In genomic region chr16:51596247-51596646, GRCh38 we compare ENCODE assay signal across 33 cellular contexts.
"Had no signal": no experiment of that assay in that cellular context is flagged by ENCODE, and none has a peak within 500 bp of the region (broad histone marks: within the 10 kb centered on the region; RNA-seq: fewer than 3 reads in every experiment).

No MANE protein-coding gene starts in this region.

- H3K36me3 ChIP-seq: brain microvascular endothelial cell, esophagus muscularis mucosa, gastrocnemius medialis, heart left ventricle, WERI-Rb-1 had no signal

- DNase-seq: activated CD4-positive, alpha-beta memory T cell treated with anti-CD3 and anti-CD28 coated beads for 36 hours; activated CD4-positive, alpha-beta T cell treated with anti-CD3 and anti-CD28 coated beads for 36 hours; activated CD4-positive, alpha-beta T cell treated with anti-CD3 and anti-CD28 coated beads, Interleukin-2, amount 10 ng/mL, durations not matched to agents 24 days and 14 days; activated CD4-positive, CD25-positive, alpha-beta regulatory T cell; activated CD4-positive, CD25-positive, alpha-beta regulatory T cell treated with anti-CD3 and anti-CD28 coated beads, Interleukin-2, amount 50 U/mL, for 72 hours; activated CD8-positive, alpha-beta memory T cell treated with anti-CD3 and anti-CD28 coated beads, Interleukin-2, amount 50 U/mL, for 48 hours; activated gamma-delta T cell; activated naive CD4-positive, alpha-beta T cell; activated naive CD4-positive, alpha-beta T cell treated with anti-CD3 and anti-CD28 coated beads, Interleukin-2, amount 50 U/mL, for 16 hours; activated T-cell treated with anti-CD3 and anti-CD28 coated beads for 4 hours; activated T-cell treated with anti-CD3 and anti-CD28 coated beads, Interleukin-2, amount 50 U/mL, for 24 hours; activated T-cell treated with anti-CD3 and anti-CD28 coated beads, Interleukin-2, amount 50 U/mL, for 72 hours; amniotic stem cell; anterior cingulate cortex; brain microvascular endothelial cell; caudate nucleus; cortex of kidney; dermis blood vessel endothelial cell; effector CD4-positive, alpha-beta T cell; effector memory CD8-positive, alpha-beta T cell; erythroblast; foreskin keratinocyte; gastrocnemius medialis; glutamatergic neuron; heart left ventricle; T-helper 17 cell; T1000; WERI-Rb-1 had no signal

- ATAC-seq: activated CD4-positive, alpha-beta T cell treated with anti-CD3 and anti-CD28 coated beads for 36 hours; activated T-cell treated with anti-CD3 and anti-CD28 coated beads, Interleukin-2, amount 50 U/mL, for 72 hours; effector memory CD8-positive, alpha-beta T cell; foreskin keratinocyte; gastrocnemius medialis; heart left ventricle; T-helper 17 cell had no signal

- H3K9me3 ChIP-seq: esophagus muscularis mucosa, gastrocnemius medialis, heart left ventricle had no signal

- H3K27ac ChIP-seq: brain microvascular endothelial cell, esophagus muscularis mucosa, foreskin keratinocyte, gastrocnemius medialis, heart left ventricle, WERI-Rb-1 had no signal

- H3K4me3 ChIP-seq: esophagus muscularis mucosa, gastrocnemius medialis, heart left ventricle had no signal

- H3K4me1 Mint-ChIP-seq: activated CD4-positive, alpha-beta T cell treated with anti-CD3 and anti-CD28 coated beads for 36 hours; activated CD4-positive, alpha-beta T cell treated with anti-CD3 and anti-CD28 coated beads, Interleukin-2, amount 10 ng/mL, durations not matched to agents 24 days and 14 days; T-helper 17 cell had no signal

- H3K27me3 Mint-ChIP-seq: activated CD4-positive, alpha-beta memory T cell treated with anti-CD3 and anti-CD28 coated beads for 36 hours; activated CD4-positive, alpha-beta T cell treated with anti-CD3 and anti-CD28 coated beads for 36 hours; activated CD4-positive, alpha-beta T cell treated with anti-CD3 and anti-CD28 coated beads, Interleukin-2, amount 10 ng/mL, durations not matched to agents 24 days and 14 days; activated naive CD8-positive, alpha-beta T cell; activated T-cell treated with anti-CD3 and anti-CD28 coated beads, Interleukin-2, amount 50 U/mL, for 24 hours; effector memory CD8-positive, alpha-beta T cell; T-helper 17 cell had no signal

- H3K36me3 Mint-ChIP-seq: activated CD4-positive, alpha-beta memory T cell treated with anti-CD3 and anti-CD28 coated beads for 36 hours; activated naive CD8-positive, alpha-beta T cell had no signal

- H3K4me3 Mint-ChIP-seq: activated CD4-positive, alpha-beta memory T cell treated with anti-CD3 and anti-CD28 coated beads for 36 hours; activated CD4-positive, alpha-beta T cell treated with anti-CD3 and anti-CD28 coated beads for 36 hours; activated CD4-positive, alpha-beta T cell treated with anti-CD3 and anti-CD28 coated beads, Interleukin-2, amount 10 ng/mL, durations not matched to agents 24 days and 14 days; activated naive CD8-positive, alpha-beta T cell; activated T-cell treated with anti-CD3 and anti-CD28 coated beads, Interleukin-2, amount 50 U/mL, for 24 hours; activated T-cell treated with anti-CD3 and anti-CD28 coated beads, Interleukin-2, amount 50 U/mL, for 72 hours; effector memory CD8-positive, alpha-beta T cell; T-helper 17 cell; T-helper 2 cell treated with Interferon-gamma antibody and Interleukin-4, amounts not matched to agents 5 μg/mL and 100 μg/mL, for 36 hours had no signal

- H3K27me3 ChIP-seq: brain microvascular endothelial cell, gastrocnemius medialis, heart left ventricle had no signal

- H3K27ac Mint-ChIP-seq: activated CD4-positive, alpha-beta memory T cell treated with anti-CD3 and anti-CD28 coated beads for 36 hours; activated CD4-positive, alpha-beta T cell treated with anti-CD3 and anti-CD28 coated beads for 36 hours; activated CD4-positive, alpha-beta T cell treated with anti-CD3 and anti-CD28 coated beads, Interleukin-2, amount 10 ng/mL, durations not matched to agents 24 days and 14 days; activated naive CD8-positive, alpha-beta T cell; activated T-cell treated with anti-CD3 and anti-CD28 coated beads, Interleukin-2, amount 50 U/mL, for 24 hours; activated T-cell treated with anti-CD3 and anti-CD28 coated beads, Interleukin-2, amount 50 U/mL, for 72 hours; effector memory CD8-positive, alpha-beta T cell; T-helper 17 cell; T-helper 2 cell treated with Interferon-gamma antibody and Interleukin-4, amounts not matched to agents 5 μg/mL and 100 μg/mL, for 36 hours had no signal

- FAIRE-seq: astrocyte, colon had no signal

- H3K4me1 ChIP-seq: esophagus muscularis mucosa, foreskin keratinocyte, gastrocnemius medialis, heart left ventricle had no signal
